Comparison of ENCODE assay signal across 15 cellular contexts in the genomic region with DNA sequence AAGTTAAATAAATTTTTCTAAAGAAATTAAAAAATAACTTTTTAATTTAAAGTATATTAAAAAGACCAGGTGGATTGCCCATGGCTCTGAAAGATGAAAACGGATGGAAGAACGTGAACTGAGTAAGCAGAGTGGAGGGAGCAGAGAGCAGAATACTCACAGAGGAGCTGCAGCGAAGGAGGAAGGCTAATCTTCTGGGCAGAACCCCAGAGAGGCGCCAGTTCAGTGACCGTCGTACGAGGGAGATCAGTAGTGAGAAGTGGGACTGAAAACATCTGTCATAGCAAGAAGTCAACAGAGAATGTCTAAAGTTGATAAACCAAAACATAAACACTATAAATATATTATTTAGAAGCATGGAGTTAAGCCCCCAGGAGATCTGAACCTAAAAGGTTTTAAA. TPM values are rescaled to one million over a fixed set of nuclear protein-coding genes. Genes with fewer than 3 reads are reported as not detected.
DNase-seq lines count a peak whose midpoint lies in the region; ATAC-seq, FAIRE-seq and TF ChIP-seq lines count a peak whose summit lies in the region.
"Had no signal": no experiment of that assay in that cellular context is flagged by ENCODE, and none has a peak within 500 bp of the region (broad histone marks: within the 10 kb centered on the region; RNA-seq: fewer than 3 reads in every experiment).

No MANE protein-coding gene starts in this region.

- peaks cover 99% of the 10 kb centered on the region for H3K79me2 ChIP-seq in Karpas-422 (ENCODE audit: low read length)

- no peaks in the 10 kb centered on the region for H3K36me3 Mint-ChIP-seq in endothelial cell (ENCODE audit: low read depth, unreplicated experiment)

- no peak for ATAC-seq in GM18861 (IDR thresholded peaks at IDR 0.05; ENCODE audit: unreplicated experiment)
- ATAC-seq: activated T-helper 17 cell treated with anti-CD3 and anti-CD28 coated beads, Interleukin-2, amount 50 U/mL, for 72 hours; sciatic nerve; T-helper 17 cell had no signal

- no peaks in the 10 kb centered on the region for H3K27me3 ChIP-seq in Karpas-422 (ENCODE audit: low read length)
- H3K27me3 ChIP-seq: ascending aorta, dorsolateral prefrontal cortex had no signal

- POLR2A ChIA-PET in HEK293T (lab: Yijun Ruan, JAX): no interaction called here

- peaks cover 17% of the 10 kb centered on the region for H3K4me1 ChIP-seq in Karpas-422 (ENCODE audit: low read length)

- H3K9me2 ChIP-seq in Karpas-422 (replicated peaks; ENCODE audit: insufficient read depth, low read length): no peaks in the 10 kb centered on the region

- H3K9ac ChIP-seq in Karpas-422 (ENCODE audit: low read length): no peak overlapping the region

- H3K27me3 Mint-ChIP-seq in endothelial cell (ENCODE audit: unreplicated experiment): no peaks in the 10 kb centered on the region
- H3K27me3 Mint-ChIP-seq: activated T-helper 17 cell treated with anti-CD3 and anti-CD28 coated beads, Interleukin-2, amount 50 U/mL, for 72 hours; CD4-positive, CD25-positive, alpha-beta regulatory T cell; T-helper 17 cell had no signal

- no peak overlapping the region for H3K27ac ChIP-seq in Karpas-422 (ENCODE audit: low read length)
- H3K27ac ChIP-seq: ascending aorta had no signal

- TF ChIP-seq POLR2A in GM12891 (IDR thresholded peaks at IDR 0.05; ENCODE audit: low read depth, low read length): no peak

- DNase-seq in GM12891 (ENCODE audit: insufficient read length, low spot score): peak; percentile 30
- DNase-seq in HEK293T (ENCODE audit: extremely low spot score): no peak
- no peak for DNase-seq in endothelial cell (ENCODE audit: low spot score)
- peak; percentile 45 for DNase-seq in retina
- no peak for DNase-seq in Karpas-422
- no peak for DNase-seq in H4 (ENCODE audit: low spot score)
- DNase-seq: activated CD4-positive, alpha-beta T cell treated with anti-CD3 and anti-CD28 coated beads, Interleukin-2, amount 50 U/mL, for 4 hours; CD4-positive, CD25-positive, alpha-beta regulatory T cell; dorsolateral prefrontal cortex; immature natural killer cell; T-helper 17 cell had no signal

- H4K20me1 ChIP-seq in Karpas-422 (ENCODE audit: insufficient read depth, low read depth, low read length): 0 out of 2 replicates have a peak, but pooled peaks cover 9% of the 10 kb centered on the region

- no peak overlapping the region for H2AFZ ChIP-seq in Karpas-422 (ENCODE audit: low read length)

- CTCF ChIA-PET in HEK293T (lab: Yijun Ruan, JAX): no interaction called here

- H3K9me3 ChIP-seq in Karpas-422 (ENCODE audit: low read length): no peaks in the 10 kb centered on the region
- H3K9me3 ChIP-seq: ascending aorta had no signal

- H3K4me3 Mint-ChIP-seq in endothelial cell (ENCODE audit: unreplicated experiment): no peak overlapping the region
- H3K4me3 Mint-ChIP-seq: CD4-positive, CD25-positive, alpha-beta regulatory T cell; immature natural killer cell had no signal

- FAIRE-seq in GM12891 (lab: Jason Lieb, UNC): peak; percentile 54

- peak overlapping the region; percentile 34 for H3K27ac Mint-ChIP-seq in endothelial cell (ENCODE audit: unreplicated experiment)

- H3K4me1 Mint-ChIP-seq in endothelial cell (ENCODE audit: unreplicated experiment): peaks cover 7% of the 10 kb centered on the region

- H3K4me3 ChIP-seq in Karpas-422 (ENCODE audit: low read length): no peak overlapping the region
- H3K4me3 ChIP-seq: ascending aorta had no signal

- TF ChIP-seq CTCF in endothelial cell (IDR thresholded peaks at IDR 0.05; ENCODE audit: unreplicated experiment): no peak

- H3K36me3 ChIP-seq in Karpas-422 (ENCODE audit: insufficient read depth, low read length): peaks cover 12% of the 10 kb centered on the region
- H3K36me3 ChIP-seq: ascending aorta had no signal

- no peak overlapping the region for H3K4me2 ChIP-seq in Karpas-422 (ENCODE audit: low read depth, low read length, poor library complexity, severe bottlenecking)

- no peaks in the 10 kb centered on the region for H3K9me3 Mint-ChIP-seq in endothelial cell (ENCODE audit: unreplicated experiment)
- H3K9me3 Mint-ChIP-seq: activated T-helper 17 cell treated with anti-CD3 and anti-CD28 coated beads, Interleukin-2, amount 50 U/mL, for 72 hours; immature natural killer cell had no signal

TF ChIP-seq in GM12891, 5 proteins besides CTCF, POLR2A, EP300 and RAD21:
- TF ChIP-seq SPI1 (IDR thresholded peaks at IDR 0.05; ENCODE audit: low read depth, low read length) (peak; percentile 62), POLR2AphosphoS5 (IDR thresholded peaks at IDR 0.05; ENCODE audit: low read depth, low read length) (no peak), TAF1 (IDR thresholded peaks at IDR 0.05; ENCODE audit: low read depth, low read length) (no peak)

TF ChIP-seq in HEK293T, 16 proteins besides CTCF, POLR2A, EP300 and RAD21:
- TF ChIP-seq L3MBTL2 (conservative IDR thresholded peaks at IDR 0.05): 0 out of 2 replicates have a peak, but pooled peaks have one; percentile 15
- TF ChIP-seq FOXA1 (IDR thresholded peaks at IDR 0.05): no peak

RNA-seq across cellular contexts. Expression of gene UBE2G1, which starts 34.9 kb away (rescaled TPM):
- 48.9 TPM for polyA plus RNA-seq in GM12891 (2012; ENCODE audit: low read depth, missing spikeins)
- 88.0 TPM for total RNA-seq in endothelial cell (ENCODE audit: unreplicated experiment)
- total RNA-seq in Karpas-422 (2014; rRNA removed; shearing (Covaris generic); ENCODE audit: low replicate concordance): 45.2 and 60.8 TPM in 2 replicates
- total RNA-seq in H4 (2014; rRNA removed; shearing (Covaris generic)): 46.1 and 48.8 TPM in 2 replicates

Comparison
In these comparisons a context has a peak if more than half of its experiments do, and no peak if none do; other contexts are left out.
1. DNase-seq: peak in GM12891 (single experiment) and retina (single experiment); none in HEK293T (single experiment), endothelial cell (single experiment), Karpas-422 (single experiment) and H4 (single experiment).